Comparison of ENCODE assay signal across 1 cellular context in the genomic region with DNA sequence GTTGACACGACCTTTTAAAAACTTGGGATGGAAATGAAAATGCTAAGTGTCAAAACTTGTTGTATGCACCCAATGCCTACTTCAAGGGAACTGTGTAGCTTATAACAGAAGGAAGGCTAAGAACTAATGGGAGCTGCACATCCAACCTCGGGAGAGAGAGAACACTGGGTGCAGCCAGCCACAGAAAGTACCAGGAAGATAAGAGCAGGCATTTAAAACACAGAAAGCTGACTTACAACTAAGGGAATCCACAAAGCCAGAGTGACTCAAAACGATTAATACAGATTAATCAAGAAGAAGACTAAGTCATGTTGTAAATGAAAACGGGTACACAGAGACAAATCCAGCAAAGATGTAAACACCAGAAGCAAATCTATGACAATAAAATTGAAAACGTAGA.
TF ChIP-seq lines count a peak whose summit lies in the region.

No MANE protein-coding gene starts in this region.

TF ChIP-seq in K562, 482 proteins besides CTCF, POLR2A, EP300 and RAD21 (continued from another document):
- no peak for TF ChIP-seq XRCC4 (IDR thresholded peaks at IDR 0.05; ENCODE audit: extremely low read depth, insufficient read depth, insufficient read length)
- TF ChIP-seq NCOA2 (IDR thresholded peaks at IDR 0.05; ENCODE audit: partially characterized antibody in 2 of 2) = no peak
- TF ChIP-seq NUFIP1 (IDR thresholded peaks at IDR 0.05; ENCODE audit: partially characterized antibody) = no peak
- no peak for TF ChIP-seq GABPB1 (CRISPR knock-in tag; IDR thresholded peaks at IDR 0.05)
